Comparison of ENCODE assay signal across 8 cellular contexts in the genomic region with DNA sequence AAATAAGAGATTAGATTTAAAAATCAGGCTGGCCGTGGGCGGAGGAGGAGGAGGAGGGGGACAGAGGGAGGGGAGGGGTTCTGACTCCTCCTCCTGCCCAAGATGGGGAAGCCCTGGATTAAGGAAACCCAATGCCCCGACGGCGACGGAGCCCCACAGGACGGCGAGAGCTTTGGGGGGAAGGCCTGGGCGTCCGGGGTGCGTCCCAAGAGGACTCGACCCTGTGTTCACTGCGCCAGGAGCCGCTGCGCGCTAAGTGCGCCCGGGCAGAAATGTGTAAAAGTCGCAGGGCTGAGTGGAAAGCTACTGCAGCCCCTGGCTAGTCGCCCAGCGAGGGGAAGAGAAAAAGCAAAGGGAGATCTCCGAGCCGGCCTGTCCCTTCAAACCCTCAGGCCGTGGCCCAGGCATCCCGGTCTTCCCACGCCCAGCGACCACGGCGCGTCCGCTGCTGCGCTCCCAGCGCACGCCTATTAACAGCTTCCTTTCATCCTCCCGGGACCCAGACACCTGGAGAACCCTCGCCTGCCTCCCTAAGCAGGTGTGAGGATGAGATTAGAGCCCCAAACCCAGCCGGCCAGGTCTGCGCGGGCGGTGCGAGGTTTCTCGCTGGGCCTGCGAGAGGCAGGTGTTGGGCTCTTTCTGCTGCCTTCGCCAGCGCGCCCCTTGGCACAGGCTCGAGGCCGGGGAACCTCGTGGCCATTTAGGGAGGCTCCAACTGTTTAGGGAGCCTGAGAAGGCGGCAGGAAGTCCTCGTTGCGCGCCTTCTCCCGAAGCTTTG. TPM values are rescaled to one million over a fixed set of nuclear protein-coding genes. Genes with fewer than 3 reads are reported as not detected.
DNase-seq lines count a peak whose midpoint lies in the region; ATAC-seq, FAIRE-seq and TF ChIP-seq lines count a peak whose summit lies in the region.

No MANE protein-coding gene starts in this region.

- peak; percentile 24 for DNase-seq in GM12892 (ENCODE audit: insufficient read length)
- DNase-seq in activated B cell treated with CpG ODN at 0.5 μM for 24 hours = peak; percentile 30
- peak; percentile 64 for DNase-seq in ecto neural progenitor cell (ENCODE audit: low spot score)
- peak in 1 of 2 donors; percentile 3 for DNase-seq in stimulated activated naive CD8-positive, alpha-beta T cell treated with anti-CD3 and anti-CD28 coated beads, Interleukin-15, amount 100 ng/mL, for 72 hours
- no peak for DNase-seq in ACHN
- DNase-seq in NCI-H2029 treated with DMSO at 0.1 percent for 48 hours (lab: John Stamatoyannopoulos, UW) = no peak
- DNase-seq in SIG-M5 (lab: John Stamatoyannopoulos, UW) = no peak

- no peaks in the 10 kb centered on the region for H3K9me3 ChIP-seq in liver (ENCODE audit: control insufficient read depth in 4 of 4, low read length in 3 of 4)

- H3K27ac Mint-ChIP-seq in activated B cell treated with CpG ODN at 0.5 μM for 24 hours = peak overlapping the region; percentile 90
- peak overlapping the region; percentile 91 to 98 for H3K27ac Mint-ChIP-seq in stimulated activated naive CD8-positive, alpha-beta T cell treated with anti-CD3 and anti-CD28 coated beads, Interleukin-15, amount 100 ng/mL, for 72 hours

- intact Hi-C loops in activated B cell treated with CpG ODN at 0.5 μM for 24 hours (cut with micrococcal nuclease) = loop anchor here (1.0 to 10.0 kb wide), 7 partner anchors 15 to 1841 kb away; a partner anchor contains a TSS

- H3K4me3 Mint-ChIP-seq in activated B cell treated with CpG ODN at 0.5 μM for 24 hours = peak overlapping the region; percentile 89
- H3K4me3 Mint-ChIP-seq in stimulated activated naive CD8-positive, alpha-beta T cell treated with anti-CD3 and anti-CD28 coated beads, Interleukin-15, amount 100 ng/mL, for 72 hours = peak overlapping the region; percentile 90 to 94

- WGBS in liver = 45% methylated on average over 54 of the region's 54 CpGs

- H3K27ac ChIP-seq in liver (ENCODE audit: low read depth in 1 of 2, low read length in 2 of 2) = peak overlapping the region in 1 of 2 donors; percentile 61

- H3K9ac ChIP-seq in liver (ENCODE audit: low read depth in 1 of 2, low read length in 2 of 2) = peak overlapping the region in 1 of 2 donors; percentile 23

- no peaks in the 10 kb centered on the region for H3K27me3 ChIP-seq in liver (ENCODE audit: control insufficient read depth in 4 of 4, insufficient read depth in 4 of 4, low read length in 3 of 4)

- no peaks in the 10 kb centered on the region for H3K9me3 Mint-ChIP-seq in activated B cell treated with CpG ODN at 0.5 μM for 24 hours
- H3K9me3 Mint-ChIP-seq in stimulated activated naive CD8-positive, alpha-beta T cell treated with anti-CD3 and anti-CD28 coated beads, Interleukin-15, amount 100 ng/mL, for 72 hours = no peaks in the 10 kb centered on the region

- no peak for FAIRE-seq in GM12892 (lab: Jason Lieb, UNC)

- CTCF ChIA-PET in activated B cell treated with CpG ODN at 0.5 μM for 24 hours (lab: Charles Lee) = no interaction called here

- H3K36me3 Mint-ChIP-seq in activated B cell treated with CpG ODN at 0.5 μM for 24 hours (ENCODE audit: low read depth) = peaks cover 3% of the 10 kb centered on the region

- TF ChIP-seq CTCF in activated B cell treated with CpG ODN at 0.5 μM for 24 hours (IDR thresholded peaks at IDR 0.05) (no peak), liver (IDR thresholded peaks at IDR 0.05; ENCODE audit: low read depth, low read length, missing input control) (no peak)

- H3K27me3 Mint-ChIP-seq in activated B cell treated with CpG ODN at 0.5 μM for 24 hours = no peaks in the 10 kb centered on the region
- H3K27me3 Mint-ChIP-seq in stimulated activated naive CD8-positive, alpha-beta T cell treated with anti-CD3 and anti-CD28 coated beads, Interleukin-15, amount 100 ng/mL, for 72 hours = no peaks in the 10 kb centered on the region

- no peaks in the 10 kb centered on the region for H3K4me1 ChIP-seq in liver (ENCODE audit: control insufficient read depth in 4 of 4, insufficient read depth in 4 of 4, low read length in 3 of 4)

- in situ Hi-C loops in ACHN (cut with HindIII; ENCODE audit: low pct_ligation_motif_present, low pct_unique_long_range_greater_than_20kb, low sequenced_read_pairs) = no loop called here

- peak overlapping the region in 2 of 3 donors; percentile 71 to 75 for H3K4me3 ChIP-seq in liver (ENCODE audit: low read depth in 1 of 3, low read length in 3 of 3)

- ATAC-seq in activated B cell treated with CpG ODN at 0.5 μM for 24 hours (ENCODE audit: low read depth) = no peak
- no peak for ATAC-seq in stimulated activated naive CD8-positive, alpha-beta T cell treated with anti-CD3 and anti-CD28 coated beads, Interleukin-15, amount 100 ng/mL, for 72 hours

- no peak for TF ChIP-seq POLR2A in GM12892 (IDR thresholded peaks at IDR 0.05; ENCODE audit: low read depth, low read length)

- H3K36me3 ChIP-seq in liver (ENCODE audit: control insufficient read depth in 4 of 4, insufficient read depth in 3 of 4, low read depth in 1 of 4, low read length in 3 of 4) = no peaks in the 10 kb centered on the region

- TF ChIP-seq RAD21 in liver (IDR thresholded peaks at IDR 0.05) = no peak

- peaks cover 18% of the 10 kb centered on the region for H3K4me1 Mint-ChIP-seq in activated B cell treated with CpG ODN at 0.5 μM for 24 hours
- H3K4me1 Mint-ChIP-seq in stimulated activated naive CD8-positive, alpha-beta T cell treated with anti-CD3 and anti-CD28 coated beads, Interleukin-15, amount 100 ng/mL, for 72 hours = peaks cover 14% of the 10 kb centered on the region

- POLR2A ChIA-PET in activated B cell treated with CpG ODN at 0.5 μM for 24 hours (lab: Charles Lee) = interaction anchor here (0.5 to 2.2 kb wide), 4 partner anchors 15 to 429 kb away, joined by 5 to 13 read pairs (median 9); no protein-coding TSS in a partner anchor

TF ChIP-seq in liver, 16 proteins besides CTCF, POLR2A, EP300 and RAD21:
- no peak for TF ChIP-seq TAF1 (conservative IDR thresholded peaks at IDR 0.05)

RNA-seq across cellular contexts. Expression of a gene that starts 1.4 kb away (rescaled TPM):
- polyA plus RNA-seq in GM12892 (2012; ENCODE audit: missing spikeins) = 18.8 TPM
- total RNA-seq in activated B cell treated with CpG ODN at 0.5 μM for 24 hours (36.1 and 40.5 TPM in 2 replicates), liver (10 to 100 TPM; 64.7 to 69.7 TPM)
- 10 to 100 TPM; 11.1 to 12.9 TPM for polyA plus RNA-seq in liver

Comparison
In these comparisons a context has a peak if more than half of its experiments do, and no peak if none do; other contexts are left out.
1. DNase-seq: peak in GM12892 (single experiment), activated B cell treated with CpG ODN at 0.5 μM for 24 hours (single experiment) and ecto neural progenitor cell (single experiment); none in ACHN (single experiment), NCI-H2029 treated with DMSO at 0.1 percent for 48 hours (single experiment) and SIG-M5 (single experiment).